Comparison of ENCODE assay signal across 3 cellular contexts in genomic region chr4:2869659-2870058, GRCh38.
TF ChIP-seq lines count a peak whose summit lies in the region.

No MANE protein-coding gene starts in this region.

TF ChIP-seq in GM23338, 12 proteins besides CTCF, POLR2A, EP300 and RAD21 (continues in another document):
- TF ChIP-seq ZNF331 (CRISPR knock-in tag; IDR thresholded peaks at IDR 0.05; ENCODE audit: low read depth) (no peak), EZH2 (IDR thresholded peaks at IDR 0.05; ENCODE audit: low read depth, unreplicated experiment) (no peak), NANOG (IDR thresholded peaks at IDR 0.05; ENCODE audit: borderline replicate concordance) (no peak), POLR2AphosphoS5 (IDR thresholded peaks at IDR 0.05; ENCODE audit: low read depth) (no peak), ZNF114 (CRISPR knock-in tag; IDR thresholded peaks at IDR 0.05) (no peak), ZNF462 (CRISPR knock-in tag; IDR thresholded peaks at IDR 0.05) (no peak), STAT1 (IDR thresholded peaks at IDR 0.05; ENCODE audit: unreplicated experiment) (no peak), CREB1 (CRISPR knock-in tag; IDR thresholded peaks at IDR 0.05; ENCODE audit: low read depth) (no peak), EZH2phosphoT487 (IDR thresholded peaks at IDR 0.05; ENCODE audit: unreplicated experiment) (no peak)

TF ChIP-seq in WTC11, 78 proteins besides CTCF, POLR2A, EP300 and RAD21:
- TF ChIP-seq USF1 (CRISPR knock-in tag; IDR thresholded peaks at IDR 0.05): no peak
- TF ChIP-seq PREB (CRISPR knock-in tag; IDR thresholded peaks at IDR 0.05; ENCODE audit: borderline replicate concordance): no peak

TF ChIP-seq in HepG2, 621 proteins besides CTCF, POLR2A, EP300 and RAD21:
- TF ChIP-seq TAF1 (CRISPR knock-in tag; IDR thresholded peaks at IDR 0.05): no peak
- TF ChIP-seq SCMH1 (CRISPR knock-in tag; IDR thresholded peaks at IDR 0.05; ENCODE audit: borderline replicate concordance): no peak
- no peak for TF ChIP-seq ZFP91 (CRISPR knock-in tag; IDR thresholded peaks at IDR 0.05; ENCODE audit: borderline replicate concordance)
- TF ChIP-seq RBAK (CRISPR knock-in tag; IDR thresholded peaks at IDR 0.05): no peak
- no peak for TF ChIP-seq RERE (CRISPR knock-in tag; IDR thresholded peaks at IDR 0.05; ENCODE audit: low read depth)
- no peak for TF ChIP-seq ZNF670 (CRISPR knock-in tag; IDR thresholded peaks at IDR 0.05; ENCODE audit: borderline replicate concordance)
- no peak for TF ChIP-seq NFIC (IDR thresholded peaks at IDR 0.05; ENCODE audit: low read length)
- TF ChIP-seq ZNF709 (CRISPR knock-in tag; IDR thresholded peaks at IDR 0.05): no peak
- TF ChIP-seq PCBP2 (optimal IDR thresholded peaks at IDR 0.05; ENCODE audit: low read depth, low read length, poor library complexity, severe bottlenecking): no peak
- no peak for TF ChIP-seq TFDP1 (CRISPR knock-in tag; IDR thresholded peaks at IDR 0.05; ENCODE audit: borderline replicate concordance)
- no peak for TF ChIP-seq GTF2F1 (IDR thresholded peaks at IDR 0.05; ENCODE audit: low read length)
- no peak for TF ChIP-seq ZNF446 (CRISPR knock-in tag; IDR thresholded peaks at IDR 0.05)
- TF ChIP-seq ZNF770 (CRISPR knock-in tag; IDR thresholded peaks at IDR 0.05): no peak
- TF ChIP-seq SMAD3 (CRISPR knock-in tag; IDR thresholded peaks at IDR 0.05): no peak
- no peak for TF ChIP-seq GMEB2 (CRISPR knock-in tag; IDR thresholded peaks at IDR 0.05; ENCODE audit: low read depth)
- TF ChIP-seq TFAP4 (IDR thresholded peaks at IDR 0.05; ENCODE audit: borderline replicate concordance, low read depth): no peak
- TF ChIP-seq CREB3 (CRISPR knock-in tag; IDR thresholded peaks at IDR 0.05): no peak
- no peak for TF ChIP-seq ZFP37 (CRISPR knock-in tag; IDR thresholded peaks at IDR 0.05; ENCODE audit: borderline replicate concordance)
